ENCODE assay signal across 9 cellular contexts in the genomic region with DNA sequence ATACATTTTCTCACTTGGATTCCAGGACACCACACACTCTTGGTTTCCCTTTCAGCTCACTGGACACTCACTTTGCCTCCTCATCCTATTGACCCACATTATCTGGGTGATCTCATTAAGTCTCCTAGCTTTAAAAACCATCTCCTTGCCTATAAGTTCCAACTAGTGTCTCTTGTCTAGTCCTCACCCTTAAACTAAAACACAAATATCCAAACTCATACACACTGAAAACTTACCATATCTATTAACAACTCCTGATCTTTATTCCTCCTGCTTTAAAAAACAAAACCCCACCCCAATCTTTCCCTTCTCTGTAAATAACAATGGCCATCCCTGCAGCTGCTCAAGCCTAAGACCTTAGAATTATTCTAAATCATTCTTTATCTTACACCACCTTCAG. TPM values are rescaled to one million over a fixed set of nuclear protein-coding genes. Genes with fewer than 3 reads are reported as not detected.
"Had no signal": no experiment of that assay in that cellular context is flagged by ENCODE, and none has a peak within 500 bp of the region (broad histone marks: within the 10 kb centered on the region; RNA-seq: fewer than 3 reads in every experiment).

No MANE protein-coding gene starts in this region.

- H3K27ac ChIP-seq: HL-60 had no signal

- H3K4me2 ChIP-seq: GM23338 had no signal

- H3K4me3 ChIP-seq: GM23338 had no signal

- FAIRE-seq: H1, H54, HepG2 had no signal

- H3K36me3 Mint-ChIP-seq: IgD-negative memory B cell had no signal

- H3K9me3 Mint-ChIP-seq: GM23338, H9, IgD-negative memory B cell had no signal

- ATAC-seq: GM23338 had no signal

- DNase-seq: H9, HCEC 1CT had no signal

- H3K4me3 Mint-ChIP-seq: GM23338, H9, IgD-negative memory B cell had no signal

- H3K27ac Mint-ChIP-seq: GM23338, H9, IgD-negative memory B cell had no signal

RNA-seq across cellular contexts. Expression of gene SMIM28, which starts 3.5 kb away (rescaled TPM):
- total RNA-seq: GM23338, H1, H9, HepG2, HT1080 had no signal
- polyA plus RNA-seq: GM23338, H1, HepG2, IgD-negative memory B cell had no signal
